1 cellular context compared by ENCODE assay signal in the genomic region with DNA sequence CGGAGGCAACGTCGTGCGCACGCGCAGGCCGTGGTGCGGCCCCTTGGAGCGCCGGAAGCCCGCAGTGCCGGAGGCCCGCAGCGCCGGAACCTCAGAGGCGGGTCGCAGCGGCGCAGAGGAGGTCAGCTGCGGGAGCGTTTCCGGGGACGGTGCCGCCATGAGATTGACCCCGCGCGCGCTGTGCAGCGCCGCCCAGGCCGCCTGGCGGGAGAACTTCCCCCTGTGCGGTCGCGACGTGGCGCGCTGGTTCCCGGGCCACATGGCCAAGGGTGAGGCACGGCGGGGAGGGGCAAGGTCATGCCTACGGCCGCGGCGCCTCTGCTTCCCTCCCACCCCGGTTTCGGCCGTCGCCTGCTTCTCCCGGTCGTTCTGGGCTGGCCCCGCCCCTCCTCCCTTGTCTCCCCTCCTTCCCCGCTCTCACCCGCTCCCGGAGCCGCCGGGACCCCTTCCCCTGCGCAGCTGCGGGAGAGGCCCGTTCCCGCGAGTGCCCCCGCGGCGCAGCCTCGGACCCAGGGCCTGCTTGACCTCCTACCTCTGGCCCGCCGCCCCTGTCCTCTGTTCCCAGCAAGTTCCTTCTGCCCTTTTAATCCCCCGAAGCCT.
TF ChIP-seq lines count a peak whose summit lies in the region.

A gene with protein sequence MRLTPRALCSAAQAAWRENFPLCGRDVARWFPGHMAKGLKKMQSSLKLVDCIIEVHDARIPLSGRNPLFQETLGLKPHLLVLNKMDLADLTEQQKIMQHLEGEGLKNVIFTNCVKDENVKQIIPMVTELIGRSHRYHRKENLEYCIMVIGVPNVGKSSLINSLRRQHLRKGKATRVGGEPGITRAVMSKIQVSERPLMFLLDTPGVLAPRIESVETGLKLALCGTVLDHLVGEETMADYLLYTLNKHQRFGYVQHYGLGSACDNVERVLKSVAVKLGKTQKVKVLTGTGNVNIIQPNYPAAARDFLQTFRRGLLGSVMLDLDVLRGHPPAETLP (plus strand): TSS at position 94 of the 600 bp plus-strand sequence. CDS start 64 bp downstream, at position 158.

TF ChIP-seq in HepG2, 621 proteins besides CTCF, POLR2A, EP300 and RAD21 (continued from another document and continues in another):
- TF ChIP-seq ZNF318 (CRISPR knock-in tag; IDR thresholded peaks at IDR 0.05), result 0 out of 2 replicates have a peak, but pooled peaks have one; percentile 24
- peak; percentile 31; the same call in 1 of the 2 replicates for TF ChIP-seq ZNF710 (CRISPR knock-in tag; IDR thresholded peaks at IDR 0.05; ENCODE audit: borderline replicate concordance)
- 0 out of 2 replicates have a peak, but pooled peaks have one; percentile 48 for TF ChIP-seq ZNF605 (CRISPR knock-in tag; IDR thresholded peaks at IDR 0.05)
- TF ChIP-seq, protein P1, sequence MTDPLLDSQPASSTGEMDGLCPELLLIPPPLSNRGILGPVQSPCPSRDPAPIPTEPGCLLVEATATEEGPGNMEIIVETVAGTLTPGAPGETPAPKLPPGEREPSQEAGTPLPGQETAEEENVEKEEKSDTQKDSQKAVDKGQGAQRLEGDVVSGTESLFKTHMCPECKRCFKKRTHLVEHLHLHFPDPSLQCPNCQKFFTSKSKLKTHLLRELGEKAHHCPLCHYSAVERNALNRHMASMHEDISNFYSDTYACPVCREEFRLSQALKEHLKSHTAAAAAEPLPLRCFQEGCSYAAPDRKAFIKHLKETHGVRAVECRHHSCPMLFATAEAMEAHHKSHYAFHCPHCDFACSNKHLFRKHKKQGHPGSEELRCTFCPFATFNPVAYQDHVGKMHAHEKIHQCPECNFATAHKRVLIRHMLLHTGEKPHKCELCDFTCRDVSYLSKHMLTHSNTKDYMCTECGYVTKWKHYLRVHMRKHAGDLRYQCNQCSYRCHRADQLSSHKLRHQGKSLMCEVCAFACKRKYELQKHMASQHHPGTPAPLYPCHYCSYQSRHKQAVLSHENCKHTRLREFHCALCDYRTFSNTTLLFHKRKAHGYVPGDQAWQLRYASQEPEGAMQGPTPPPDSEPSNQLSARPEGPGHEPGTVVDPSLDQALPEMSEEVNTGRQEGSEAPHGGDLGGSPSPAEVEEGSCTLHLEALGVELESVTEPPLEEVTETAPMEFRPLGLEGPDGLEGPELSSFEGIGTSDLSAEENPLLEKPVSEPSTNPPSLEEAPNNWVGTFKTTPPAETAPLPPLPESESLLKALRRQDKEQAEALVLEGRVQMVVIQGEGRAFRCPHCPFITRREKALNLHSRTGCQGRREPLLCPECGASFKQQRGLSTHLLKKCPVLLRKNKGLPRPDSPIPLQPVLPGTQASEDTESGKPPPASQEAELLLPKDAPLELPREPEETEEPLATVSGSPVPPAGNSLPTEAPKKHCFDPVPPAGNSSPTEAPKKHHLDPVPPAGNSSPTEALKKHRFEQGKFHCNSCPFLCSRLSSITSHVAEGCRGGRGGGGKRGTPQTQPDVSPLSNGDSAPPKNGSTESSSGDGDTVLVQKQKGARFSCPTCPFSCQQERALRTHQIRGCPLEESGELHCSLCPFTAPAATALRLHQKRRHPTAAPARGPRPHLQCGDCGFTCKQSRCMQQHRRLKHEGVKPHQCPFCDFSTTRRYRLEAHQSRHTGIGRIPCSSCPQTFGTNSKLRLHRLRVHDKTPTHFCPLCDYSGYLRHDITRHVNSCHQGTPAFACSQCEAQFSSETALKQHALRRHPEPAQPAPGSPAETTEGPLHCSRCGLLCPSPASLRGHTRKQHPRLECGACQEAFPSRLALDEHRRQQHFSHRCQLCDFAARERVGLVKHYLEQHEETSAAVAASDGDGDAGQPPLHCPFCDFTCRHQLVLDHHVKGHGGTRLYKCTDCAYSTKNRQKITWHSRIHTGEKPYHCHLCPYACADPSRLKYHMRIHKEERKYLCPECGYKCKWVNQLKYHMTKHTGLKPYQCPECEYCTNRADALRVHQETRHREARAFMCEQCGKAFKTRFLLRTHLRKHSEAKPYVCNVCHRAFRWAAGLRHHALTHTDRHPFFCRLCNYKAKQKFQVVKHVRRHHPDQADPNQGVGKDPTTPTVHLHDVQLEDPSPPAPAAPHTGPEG (CRISPR knock-in tag; IDR thresholded peaks at IDR 0.05), result no peak
- no peak for TF ChIP-seq EZH2 (conservative IDR thresholded peaks at IDR 0.05; ENCODE audit: low read depth, low read length)
- no peak for TF ChIP-seq PAWR (CRISPR knock-in tag; IDR thresholded peaks at IDR 0.05; ENCODE audit: borderline replicate concordance)
- peak; percentile 62 for TF ChIP-seq RBM39 (IDR thresholded peaks at IDR 0.05; ENCODE audit: low read depth, low read length, poor library complexity, severe bottlenecking)
- TF ChIP-seq ZNF354B (CRISPR knock-in tag; IDR thresholded peaks at IDR 0.05), result no peak
- TF ChIP-seq CBFB (CRISPR knock-in tag; IDR thresholded peaks at IDR 0.05), result peak; percentile 90; the same call in 1 of the 2 replicates
- no peak for TF ChIP-seq ADNP (CRISPR knock-in tag; IDR thresholded peaks at IDR 0.05)
- TF ChIP-seq KAT8 (CRISPR knock-in tag; IDR thresholded peaks at IDR 0.05), result peak; percentile 96
- peak; percentile 63; the same call in 1 of the 2 replicates for TF ChIP-seq ZBTB26 (CRISPR knock-in tag; IDR thresholded peaks at IDR 0.05; ENCODE audit: borderline replicate concordance)
- TF ChIP-seq JUN (CRISPR knock-in tag; IDR thresholded peaks at IDR 0.05), result no peak
- TF ChIP-seq SNRNP70 (IDR thresholded peaks at IDR 0.05; ENCODE audit: low read depth, low read length), result no peak
- TF ChIP-seq CBX5 (CRISPR knock-in tag; IDR thresholded peaks at IDR 0.05; ENCODE audit: borderline replicate concordance), result 0 out of 2 replicates have a peak, but pooled peaks have one; percentile 46
- TF ChIP-seq, protein P2, sequence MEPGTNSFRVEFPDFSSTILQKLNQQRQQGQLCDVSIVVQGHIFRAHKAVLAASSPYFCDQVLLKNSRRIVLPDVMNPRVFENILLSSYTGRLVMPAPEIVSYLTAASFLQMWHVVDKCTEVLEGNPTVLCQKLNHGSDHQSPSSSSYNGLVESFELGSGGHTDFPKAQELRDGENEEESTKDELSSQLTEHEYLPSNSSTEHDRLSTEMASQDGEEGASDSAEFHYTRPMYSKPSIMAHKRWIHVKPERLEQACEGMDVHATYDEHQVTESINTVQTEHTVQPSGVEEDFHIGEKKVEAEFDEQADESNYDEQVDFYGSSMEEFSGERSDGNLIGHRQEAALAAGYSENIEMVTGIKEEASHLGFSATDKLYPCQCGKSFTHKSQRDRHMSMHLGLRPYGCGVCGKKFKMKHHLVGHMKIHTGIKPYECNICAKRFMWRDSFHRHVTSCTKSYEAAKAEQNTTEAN (CRISPR knock-in tag; conservative IDR thresholded peaks at IDR 0.05), result no peak
- TF ChIP-seq, protein P3, sequence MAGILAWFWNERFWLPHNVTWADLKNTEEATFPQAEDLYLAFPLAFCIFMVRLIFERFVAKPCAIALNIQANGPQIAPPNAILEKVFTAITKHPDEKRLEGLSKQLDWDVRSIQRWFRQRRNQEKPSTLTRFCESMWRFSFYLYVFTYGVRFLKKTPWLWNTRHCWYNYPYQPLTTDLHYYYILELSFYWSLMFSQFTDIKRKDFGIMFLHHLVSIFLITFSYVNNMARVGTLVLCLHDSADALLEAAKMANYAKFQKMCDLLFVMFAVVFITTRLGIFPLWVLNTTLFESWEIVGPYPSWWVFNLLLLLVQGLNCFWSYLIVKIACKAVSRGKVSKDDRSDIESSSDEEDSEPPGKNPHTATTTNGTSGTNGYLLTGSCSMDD (CRISPR knock-in tag; IDR thresholded peaks at IDR 0.05), result no peak
- TF ChIP-seq, protein P4, sequence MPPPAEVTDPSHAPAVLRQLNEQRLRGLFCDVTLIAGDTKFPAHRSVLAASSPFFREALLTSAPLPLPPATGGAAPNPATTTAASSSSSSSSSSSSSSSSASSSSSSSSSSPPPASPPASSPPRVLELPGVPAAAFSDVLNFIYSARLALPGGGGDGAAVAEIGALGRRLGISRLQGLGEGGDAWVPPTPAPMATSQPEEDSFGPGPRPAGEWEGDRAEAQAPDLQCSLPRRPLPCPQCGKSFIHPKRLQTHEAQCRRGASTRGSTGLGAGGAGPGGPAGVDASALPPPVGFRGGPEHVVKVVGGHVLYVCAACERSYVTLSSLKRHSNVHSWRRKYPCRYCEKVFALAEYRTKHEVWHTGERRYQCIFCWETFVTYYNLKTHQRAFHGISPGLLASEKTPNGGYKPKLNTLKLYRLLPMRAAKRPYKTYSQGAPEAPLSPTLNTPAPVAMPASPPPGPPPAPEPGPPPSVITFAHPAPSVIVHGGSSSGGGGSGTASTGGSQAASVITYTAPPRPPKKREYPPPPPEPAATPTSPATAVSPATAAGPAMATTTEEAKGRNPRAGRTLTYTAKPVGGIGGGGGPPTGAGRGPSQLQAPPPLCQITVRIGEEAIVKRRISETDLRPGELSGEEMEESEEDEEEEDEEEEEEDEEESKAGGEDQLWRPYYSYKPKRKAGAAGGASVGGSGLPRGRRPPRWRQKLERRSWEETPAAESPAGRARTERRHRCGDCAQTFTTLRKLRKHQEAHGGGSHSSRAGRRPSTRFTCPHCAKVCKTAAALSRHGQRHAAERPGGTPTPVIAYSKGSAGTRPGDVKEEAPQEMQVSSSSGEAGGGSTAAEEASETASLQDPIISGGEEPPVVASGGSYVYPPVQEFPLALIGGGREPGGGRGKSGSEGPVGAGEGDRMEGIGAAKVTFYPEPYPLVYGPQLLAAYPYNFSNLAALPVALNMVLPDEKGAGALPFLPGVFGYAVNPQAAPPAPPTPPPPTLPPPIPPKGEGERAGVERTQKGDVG (CRISPR knock-in tag; IDR thresholded peaks at IDR 0.05; ENCODE audit: borderline replicate concordance), result no peak
- TF ChIP-seq BORCS8-MEF2B (CRISPR knock-in tag; IDR thresholded peaks at IDR 0.05), result peak; percentile 73
- TF ChIP-seq, protein P5, sequence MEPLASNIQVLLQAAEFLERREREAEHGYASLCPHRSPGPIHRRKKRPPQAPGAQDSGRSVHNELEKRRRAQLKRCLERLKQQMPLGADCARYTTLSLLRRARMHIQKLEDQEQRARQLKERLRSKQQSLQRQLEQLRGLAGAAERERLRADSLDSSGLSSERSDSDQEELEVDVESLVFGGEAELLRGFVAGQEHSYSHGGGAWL (CRISPR knock-in tag; IDR thresholded peaks at IDR 0.05), result 0 out of 2 replicates have a peak, but pooled peaks have one; percentile 78
- no peak for TF ChIP-seq U2AF2 (IDR thresholded peaks at IDR 0.05; ENCODE audit: low read depth, low read length)
- peak; percentile 67; the same call in 1 of the 2 replicates for TF ChIP-seq ZNF792 (CRISPR knock-in tag; IDR thresholded peaks at IDR 0.05)
